In genomic region chr11:13298765-13299164, GRCh38 we compare ENCODE assay signal across 16 cellular contexts. TPM values are rescaled to one million over a fixed set of nuclear protein-coding genes. Genes with fewer than 3 reads are reported as not detected.
DNase-seq lines count a peak whose midpoint lies in the region; ATAC-seq and TF ChIP-seq lines count a peak whose summit lies in the region.
"Had no signal": no experiment of that assay in that cellular context is flagged by ENCODE, and none has a peak within 500 bp of the region (broad histone marks: within the 10 kb centered on the region; RNA-seq: fewer than 3 reads in every experiment).

No MANE protein-coding gene starts in this region.

- H3K27ac Mint-ChIP-seq in activated CD8-positive, alpha-beta T cell treated with anti-CD3 and anti-CD28 coated beads, Interleukin-2, amount 10 ng/mL, durations not matched to agents 7 days and 5 days, result peak overlapping the region; percentile 70
- H3K27ac Mint-ChIP-seq in activated CD8-positive, alpha-beta T cell treated with anti-CD3 and anti-CD28 coated beads for 36 hours, result no peak overlapping the region
- H3K27ac Mint-ChIP-seq in CD8-positive, alpha-beta memory T cell, result peak overlapping the region in 5 of 8 donors; percentile 22 to 65 (median 49)
- H3K27ac Mint-ChIP-seq in dendritic cell treated with granulocyte-macrophage colony-stimulating factor and Interleukin-4, amounts not matched to agents 40 ng/mL and 50 ng/mL, for 4 days, result peak overlapping the region; percentile 5
- H3K27ac Mint-ChIP-seq in natural killer cell, result peak overlapping the region; percentile 67 to 72

- H3K36me3 ChIP-seq in CD8-positive, alpha-beta memory T cell (ENCODE audit: insufficient read depth, low read length), result no peaks in the 10 kb centered on the region

- H3K4me3 ChIP-seq in CD8-positive, alpha-beta memory T cell (ENCODE audit: low read length), result no peak overlapping the region
- H3K4me3 ChIP-seq in lower leg skin (ENCODE audit: low read depth, poor library complexity, severe bottlenecking), result no peak overlapping the region
- H3K4me3 ChIP-seq: BLaER1 treated with 17β-estradiol and CSF1 and Interleukin-3, amounts not matched to agents 10 nM and 100 nM; PC-9 had no signal

- ATAC-seq in activated CD8-positive, alpha-beta T cell treated with anti-CD3 and anti-CD28 coated beads, Interleukin-2, amount 10 ng/mL, durations not matched to agents 7 days and 5 days, result no peak
- ATAC-seq in activated CD8-positive, alpha-beta T cell treated with anti-CD3 and anti-CD28 coated beads for 36 hours, result no peak
- no peak for ATAC-seq in natural killer cell

- H3K36me3 Mint-ChIP-seq in activated CD8-positive, alpha-beta T cell treated with anti-CD3 and anti-CD28 coated beads, Interleukin-2, amount 10 ng/mL, durations not matched to agents 7 days and 5 days (ENCODE audit: low read depth), result peaks cover 41% of the 10 kb centered on the region
- H3K36me3 Mint-ChIP-seq in activated CD8-positive, alpha-beta T cell treated with anti-CD3 and anti-CD28 coated beads for 36 hours (ENCODE audit: low read depth), result peaks cover 11% of the 10 kb centered on the region
- peaks cover 0 to 15% (median 3%) of the 10 kb centered on the region in 3 donors for H3K36me3 Mint-ChIP-seq in CD8-positive, alpha-beta memory T cell
- H3K36me3 Mint-ChIP-seq in dendritic cell treated with granulocyte-macrophage colony-stimulating factor and Interleukin-4, amounts not matched to agents 40 ng/mL and 50 ng/mL, for 4 days (ENCODE audit: low read depth), result peaks cover 14% of the 10 kb centered on the region
- H3K36me3 Mint-ChIP-seq in natural killer cell, result no peaks in the 10 kb centered on the region

- H3K27ac ChIP-seq in CD8-positive, alpha-beta memory T cell (ENCODE audit: low read depth, low read length), result no peak overlapping the region
- H3K27ac ChIP-seq: PC-9 had no signal

- no peaks in the 10 kb centered on the region for H3K27me3 Mint-ChIP-seq in activated CD8-positive, alpha-beta T cell treated with anti-CD3 and anti-CD28 coated beads, Interleukin-2, amount 10 ng/mL, durations not matched to agents 7 days and 5 days (ENCODE audit: low read depth)
- H3K27me3 Mint-ChIP-seq in activated CD8-positive, alpha-beta T cell treated with anti-CD3 and anti-CD28 coated beads for 36 hours, result no peaks in the 10 kb centered on the region
- no peaks in the 10 kb centered on the region for H3K27me3 Mint-ChIP-seq in CD8-positive, alpha-beta memory T cell
- no peaks in the 10 kb centered on the region for H3K27me3 Mint-ChIP-seq in dendritic cell treated with granulocyte-macrophage colony-stimulating factor and Interleukin-4, amounts not matched to agents 40 ng/mL and 50 ng/mL, for 4 days
- no peaks in the 10 kb centered on the region for H3K27me3 Mint-ChIP-seq in natural killer cell (ENCODE audit: low read depth in 2 of 2)

- no peak for TF ChIP-seq POLR2A in lower leg skin (IDR thresholded peaks at IDR 0.05)

- no peak for TF ChIP-seq CTCF in activated CD8-positive, alpha-beta T cell treated with anti-CD3 and anti-CD28 coated beads for 36 hours (IDR thresholded peaks at IDR 0.05)
- TF ChIP-seq CTCF in natural killer cell (IDR thresholded peaks at IDR 0.05) (no peak), lower leg skin (IDR thresholded peaks at IDR 0.05) (no peak)

- 69 to 74% methylated on average over 4 of the region's 4 CpGs for WGBS in lower leg skin, 2 donors

- H3K4me1 Mint-ChIP-seq in activated CD8-positive, alpha-beta T cell treated with anti-CD3 and anti-CD28 coated beads, Interleukin-2, amount 10 ng/mL, durations not matched to agents 7 days and 5 days (ENCODE audit: low read depth), result peaks cover 74% of the 10 kb centered on the region
- peaks cover 54% of the 10 kb centered on the region for H3K4me1 Mint-ChIP-seq in activated CD8-positive, alpha-beta T cell treated with anti-CD3 and anti-CD28 coated beads for 36 hours (ENCODE audit: low read depth)
- peaks cover 0 to 94% (median 58%) of the 10 kb centered on the region in 3 donors for H3K4me1 Mint-ChIP-seq in CD8-positive, alpha-beta memory T cell
- peaks cover 97% of the 10 kb centered on the region for H3K4me1 Mint-ChIP-seq in dendritic cell treated with granulocyte-macrophage colony-stimulating factor and Interleukin-4, amounts not matched to agents 40 ng/mL and 50 ng/mL, for 4 days (ENCODE audit: low read depth)
- peaks cover 0 to 58% of the 10 kb centered on the region in 2 donors for H3K4me1 Mint-ChIP-seq in natural killer cell

- CTCF ChIA-PET in activated CD8-positive, alpha-beta T cell treated with anti-CD3 and anti-CD28 coated beads, Interleukin-2, amount 10 ng/mL, durations not matched to agents 7 days and 5 days (lab: Charles Lee), result interaction anchor here (0.8 to 4.2 kb wide), 7 partner anchors 9 to 45 kb away, joined by 3 to 18 read pairs (median 4); no protein-coding TSS in a partner anchor
- CTCF ChIA-PET in activated CD8-positive, alpha-beta T cell treated with anti-CD3 and anti-CD28 coated beads for 36 hours (lab: Charles Lee), result interaction anchor here (1.1 to 1.6 kb wide), 4 partner anchors 15 to 39 kb away, joined by 3 to 6 read pairs (median 4); no protein-coding TSS in a partner anchor
- CTCF ChIA-PET in CD8-positive, alpha-beta memory T cell (lab: Charles Lee), result interaction anchor here (1.4 kb wide), 1 partner anchor 45 kb away, joined by 4 read pairs; no protein-coding TSS in a partner anchor

- H3K9me3 Mint-ChIP-seq in activated CD8-positive, alpha-beta T cell treated with anti-CD3 and anti-CD28 coated beads, Interleukin-2, amount 10 ng/mL, durations not matched to agents 7 days and 5 days (ENCODE audit: insufficient read depth), result peaks cover 3% of the 10 kb centered on the region
- H3K9me3 Mint-ChIP-seq in activated CD8-positive, alpha-beta T cell treated with anti-CD3 and anti-CD28 coated beads for 36 hours, result peaks cover 5% of the 10 kb centered on the region
- no peaks in the 10 kb centered on the region for H3K9me3 Mint-ChIP-seq in CD8-positive, alpha-beta memory T cell
- peaks cover 6% of the 10 kb centered on the region for H3K9me3 Mint-ChIP-seq in dendritic cell treated with granulocyte-macrophage colony-stimulating factor and Interleukin-4, amounts not matched to agents 40 ng/mL and 50 ng/mL, for 4 days
- no peaks in the 10 kb centered on the region for H3K9me3 Mint-ChIP-seq in natural killer cell

- H3K4me1 ChIP-seq in CD8-positive, alpha-beta memory T cell (ENCODE audit: insufficient read depth, low read length), result peaks cover 78% of the 10 kb centered on the region
- H3K4me1 ChIP-seq: Caco-2 had no signal

- H3K9me3 ChIP-seq in CD8-positive, alpha-beta memory T cell (ENCODE audit: low read length), result no peaks in the 10 kb centered on the region
- H3K9me3 ChIP-seq: Caco-2 had no signal

- H3K27me3 ChIP-seq in CD8-positive, alpha-beta memory T cell (ENCODE audit: insufficient read depth, low read length, poor library complexity, severe bottlenecking), result no peaks in the 10 kb centered on the region
- H3K27me3 ChIP-seq: BLaER1 treated with 17β-estradiol and CSF1 and Interleukin-3, amounts not matched to agents 10 nM and 100 nM had no signal

- intact Hi-C loops in activated CD8-positive, alpha-beta T cell treated with anti-CD3 and anti-CD28 coated beads for 36 hours (cut with micrococcal nuclease), result no loop called here
- intact Hi-C loops in dendritic cell treated with granulocyte-macrophage colony-stimulating factor and Interleukin-4, amounts not matched to agents 40 ng/mL and 50 ng/mL, for 4 days (cut with micrococcal nuclease), result no loop called here
- intact Hi-C loops in natural killer cell (cut with micrococcal nuclease), result no loop called here
- intact Hi-C loops in lower leg skin (cut with DNase I; ENCODE audit: low total_unique reads), result no loop called here

- POLR2A ChIA-PET in activated CD8-positive, alpha-beta T cell treated with anti-CD3 and anti-CD28 coated beads, Interleukin-2, amount 10 ng/mL, durations not matched to agents 7 days and 5 days (lab: Charles Lee), result interaction anchor here (1.3 kb wide), 1 partner anchor 12 kb away, joined by 3 read pairs; no protein-coding TSS in a partner anchor
- POLR2A ChIA-PET in activated CD8-positive, alpha-beta T cell treated with anti-CD3 and anti-CD28 coated beads for 36 hours (lab: Charles Lee), result interaction anchor here (0.6 to 2.3 kb wide), 2 partner anchors 12 to 171 kb away, joined by 3 to 8 read pairs; no protein-coding TSS in a partner anchor
- POLR2A ChIA-PET in CD8-positive, alpha-beta memory T cell (lab: Charles Lee), result no interaction called here

- H3K4me3 Mint-ChIP-seq in activated CD8-positive, alpha-beta T cell treated with anti-CD3 and anti-CD28 coated beads, Interleukin-2, amount 10 ng/mL, durations not matched to agents 7 days and 5 days, result no peak overlapping the region
- H3K4me3 Mint-ChIP-seq in activated CD8-positive, alpha-beta T cell treated with anti-CD3 and anti-CD28 coated beads for 36 hours, result no peak overlapping the region
- H3K4me3 Mint-ChIP-seq in CD8-positive, alpha-beta memory T cell, result peak overlapping the region in 1 of 7 donors; percentile 3
- no peak overlapping the region for H3K4me3 Mint-ChIP-seq in dendritic cell treated with granulocyte-macrophage colony-stimulating factor and Interleukin-4, amounts not matched to agents 40 ng/mL and 50 ng/mL, for 4 days
- H3K4me3 Mint-ChIP-seq in natural killer cell, result peak overlapping the region; percentile 55

- no peak for DNase-seq in activated CD8-positive, alpha-beta T cell treated with anti-CD3 and anti-CD28 coated beads, Interleukin-2, amount 10 ng/mL, durations not matched to agents 7 days and 5 days
- DNase-seq in activated CD8-positive, alpha-beta T cell treated with anti-CD3 and anti-CD28 coated beads for 36 hours, result no peak
- DNase-seq in CD8-positive, alpha-beta memory T cell, result no peak
- no peak for DNase-seq in natural killer cell
- no peak for DNase-seq in OCI-M2 (lab: John Stamatoyannopoulos, UW; ENCODE audit: unreplicated experiment)
- DNase-seq in mesenteric fat pad (ENCODE audit: low spot score), result no peak
- DNase-seq in lower leg skin (ENCODE audit: low spot score in 2 of 2), result no peak
- DNase-seq: 8988T, Caco-2, MM.1S, NCI-H1105, NCI-H187, NCI-H446, PC-9 had no signal

RNA-seq across cellular contexts. Expression of gene BMAL1, which starts 21.2 kb away (rescaled TPM):
- total RNA-seq in activated CD8-positive, alpha-beta T cell treated with anti-CD3 and anti-CD28 coated beads, Interleukin-2, amount 10 ng/mL, durations not matched to agents 7 days and 5 days, result 10 to 100 TPM; 41.1 to 53.5 TPM
- 10 to 100 TPM; 21.5 to 22.7 TPM for total RNA-seq in activated CD8-positive, alpha-beta T cell treated with anti-CD3 and anti-CD28 coated beads for 36 hours
- total RNA-seq in CD8-positive, alpha-beta memory T cell, result 10 to 100 TPM; 25.2 to 29.4 TPM
- polyA plus RNA-seq in CD8-positive, alpha-beta memory T cell, result 29.2 TPM
- 100 to 1,000 TPM; 142 to 162 (median 145) TPM for total RNA-seq in natural killer cell
- total RNA-seq in mesenteric fat pad, result 43.6 TPM
- 100 to 1,000 TPM in 1 of 4 donors, 10 to 100 TPM in 3; 34.8 to 132 (median 61.5) TPM for total RNA-seq in lower leg skin
